Comparison of ENCODE assay signal across 19 cellular contexts in the genomic region with DNA sequence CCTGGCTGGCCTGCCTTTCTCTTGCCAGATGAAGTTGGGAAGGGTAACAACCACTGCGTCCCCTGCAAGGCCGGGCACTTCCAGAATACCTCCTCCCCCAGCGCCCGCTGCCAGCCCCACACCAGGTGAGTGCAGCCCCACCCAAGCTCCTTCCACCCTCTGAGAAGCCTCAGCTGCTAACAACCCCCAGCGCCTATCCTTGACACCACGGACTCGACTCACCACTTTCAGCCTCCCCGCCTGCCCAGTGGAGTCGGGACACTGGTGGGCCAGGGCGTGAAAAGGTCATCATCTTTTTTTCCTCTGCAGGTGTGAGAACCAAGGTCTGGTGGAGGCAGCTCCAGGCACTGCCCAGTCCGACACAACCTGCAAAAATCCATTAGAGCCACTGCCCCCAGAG. TPM values are rescaled to one million over a fixed set of nuclear protein-coding genes. Genes with fewer than 3 reads are reported as not detected.
DNase-seq lines count a peak whose midpoint lies in the region; ATAC-seq and TF ChIP-seq lines count a peak whose summit lies in the region.
"Had no signal": no experiment of that assay in that cellular context is flagged by ENCODE, and none has a peak within 500 bp of the region (broad histone marks: within the 10 kb centered on the region; RNA-seq: fewer than 3 reads in every experiment).

No MANE protein-coding gene starts in this region.

- 58 to 81% (median 65%) methylated on average over 8 to 11 of the region's 11 CpGs for WGBS in stomach, 5 donors

- H3K9me3 Mint-ChIP-seq in dendritic cell treated with granulocyte-macrophage colony-stimulating factor and Interleukin-4, amounts not matched to agents 40 ng/mL and 50 ng/mL, for 4 days = no peaks in the 10 kb centered on the region
- H3K9me3 Mint-ChIP-seq: activated CD8-positive, alpha-beta T cell treated with anti-CD3 and anti-CD28 coated beads for 36 hours; activated naive CD8-positive, alpha-beta T cell treated with anti-CD3 and anti-CD28 coated beads, Interleukin-2, amount 10 ng/mL, durations not matched to agents 7 days and 5 days had no signal

- ATAC-seq in GM19397 (IDR thresholded peaks at IDR 0.05; ENCODE audit: unreplicated experiment) (no peak), GM21515 (IDR thresholded peaks at IDR 0.05; ENCODE audit: unreplicated experiment) (no peak)
- ATAC-seq: activated CD8-positive, alpha-beta T cell treated with anti-CD3 and anti-CD28 coated beads for 36 hours; left cardiac atrium had no signal

- peaks cover 39 to 68% (median 50%) of the 10 kb centered on the region in 4 donors for H3K4me1 ChIP-seq in stomach
- H3K4me1 ChIP-seq: HAP-1 had no signal

- peaks cover 43 to 52% (median 49%) of the 10 kb centered on the region in 4 donors for H3K36me3 ChIP-seq in stomach
- H3K36me3 ChIP-seq: HAP-1, ovary had no signal

- peak overlapping the region; percentile 93 for H3K4me3 Mint-ChIP-seq in dendritic cell treated with granulocyte-macrophage colony-stimulating factor and Interleukin-4, amounts not matched to agents 40 ng/mL and 50 ng/mL, for 4 days
- H3K4me3 Mint-ChIP-seq: activated CD8-positive, alpha-beta T cell treated with anti-CD3 and anti-CD28 coated beads for 36 hours; activated naive CD8-positive, alpha-beta T cell treated with anti-CD3 and anti-CD28 coated beads, Interleukin-2, amount 10 ng/mL, durations not matched to agents 7 days and 5 days had no signal

- H3K36me3 Mint-ChIP-seq in dendritic cell treated with granulocyte-macrophage colony-stimulating factor and Interleukin-4, amounts not matched to agents 40 ng/mL and 50 ng/mL, for 4 days (ENCODE audit: low read depth) = peaks cover 69% of the 10 kb centered on the region
- H3K36me3 Mint-ChIP-seq: activated naive CD8-positive, alpha-beta T cell treated with anti-CD3 and anti-CD28 coated beads, Interleukin-2, amount 10 ng/mL, durations not matched to agents 7 days and 5 days had no signal

- DNase-seq in HFF-Myc (ENCODE audit: extremely low read depth, low read depth) (no peak), stomach (no peak)
- DNase-seq: activated CD8-positive, alpha-beta T cell treated with anti-CD3 and anti-CD28 coated beads for 36 hours; activated naive CD8-positive, alpha-beta T cell treated with anti-CD3 and anti-CD28 coated beads, Interleukin-2, amount 10 ng/mL, durations not matched to agents 7 days and 5 days; DMS153; effector CD4-positive, alpha-beta T cell; foreskin fibroblast; left cardiac atrium; NCI-H1694; NCI-H446; ovary; SHP77; stimulated activated CD4-positive, alpha-beta T cell treated with anti-CD3 and anti-CD28 coated beads, Interleukin-4, amount 100 ng/mL, for 1 hour; T-helper 1 cell had no signal

- TF ChIP-seq EP300 in stomach (IDR thresholded peaks at IDR 0.05) = no peak

- TF ChIP-seq CTCF in HFF-Myc (IDR thresholded peaks at IDR 0.05; ENCODE audit: low read depth, low read length, missing control alignments) = no peak
- no peak for TF ChIP-seq CTCF in stomach (IDR thresholded peaks at IDR 0.05)

- H3K4me1 Mint-ChIP-seq in dendritic cell treated with granulocyte-macrophage colony-stimulating factor and Interleukin-4, amounts not matched to agents 40 ng/mL and 50 ng/mL, for 4 days (ENCODE audit: low read depth) = peaks cover 91% of the 10 kb centered on the region
- H3K4me1 Mint-ChIP-seq: activated naive CD8-positive, alpha-beta T cell treated with anti-CD3 and anti-CD28 coated beads, Interleukin-2, amount 10 ng/mL, durations not matched to agents 7 days and 5 days had no signal

- no peak for TF ChIP-seq POLR2A in stomach (IDR thresholded peaks at IDR 0.05)

- no peaks in the 10 kb centered on the region for H3K9me3 ChIP-seq in stomach
- H3K9me3 ChIP-seq: HAP-1, ovary, suprapubic skin had no signal

- peak overlapping the region; percentile 97 for H3K27ac Mint-ChIP-seq in dendritic cell treated with granulocyte-macrophage colony-stimulating factor and Interleukin-4, amounts not matched to agents 40 ng/mL and 50 ng/mL, for 4 days
- H3K27ac Mint-ChIP-seq: activated CD8-positive, alpha-beta T cell treated with anti-CD3 and anti-CD28 coated beads for 36 hours; activated naive CD8-positive, alpha-beta T cell treated with anti-CD3 and anti-CD28 coated beads, Interleukin-2, amount 10 ng/mL, durations not matched to agents 7 days and 5 days had no signal

- no peaks in the 10 kb centered on the region for H3K27me3 Mint-ChIP-seq in dendritic cell treated with granulocyte-macrophage colony-stimulating factor and Interleukin-4, amounts not matched to agents 40 ng/mL and 50 ng/mL, for 4 days

- peak overlapping the region; percentile 15; the same call in 1 of the 2 replicates for H3K4me3 ChIP-seq in HFF-Myc (replicated peaks; ENCODE audit: low read depth, low read length)
- peak overlapping the region in 2 of 4 donors; percentile 69 to 74 for H3K4me3 ChIP-seq in stomach
- H3K4me3 ChIP-seq: HAP-1 had no signal

- intact Hi-C loops in dendritic cell treated with granulocyte-macrophage colony-stimulating factor and Interleukin-4, amounts not matched to agents 40 ng/mL and 50 ng/mL, for 4 days (cut with micrococcal nuclease) = no loop called here
- intact Hi-C loops in stomach (cut with DNase I; ENCODE audit: low total_unique reads) = loop anchor here (10.0 kb wide), 1 partner anchor 51 kb away; no protein-coding TSS in a partner anchor

- H3K27ac ChIP-seq in stomach = peak overlapping the region in 4 of 5 donors; percentile 19 to 97 (median 76)
- H3K27ac ChIP-seq: suprapubic skin had no signal

- H3K27me3 ChIP-seq in stomach = no peaks in the 10 kb centered on the region
- H3K27me3 ChIP-seq: ovary, suprapubic skin had no signal

RNA-seq across cellular contexts. Expression of a gene that starts 2.1 kb away (rescaled TPM):
- total RNA-seq in stomach = 100 to 1,000 TPM in 3 of 5 donors, 10 to 100 TPM in 2; 27.5 to 471 (median 126) TPM
- 10 to 100 TPM; 47.3 to 76.3 (median 48.3) TPM for polyA plus RNA-seq in stomach

RNA-seq across cellular contexts. Expression of a gene that starts 10.7 kb away (rescaled TPM):
- 100 to 1,000 TPM in 4 of 5 donors, 10 to 100 TPM in 1; 63.3 to 486 (median 277) TPM for total RNA-seq in stomach
- 10 to 100 TPM; 16.6 to 98.0 (median 47.5) TPM for polyA plus RNA-seq in stomach

RNA-seq across cellular contexts. Expression of a gene that starts 44.2 kb away (rescaled TPM):
- 100 to 1,000 TPM in 4 of 5 donors, 10 to 100 TPM in 1; 91.6 to 432 (median 152) TPM for total RNA-seq in stomach
- polyA plus RNA-seq in stomach = 10 to 100 TPM; 35.2 to 64.4 (median 38.5) TPM

RNA-seq across cellular contexts. Expression of a gene that starts 58.7 kb away (rescaled TPM):
- 1 to 10 TPM in 1 of 5 donors, under 1 TPM in 1, not detected in 3; 0.92 to 8.7 TPM for total RNA-seq in stomach
- 1 to 10 TPM; 1.7 to 5.8 (median 3.2) TPM for polyA plus RNA-seq in stomach
